ENCODE assay signal across 12 cellular contexts in genomic region chr3:142366434-142366833, GRCh38.
DNase-seq lines count a peak whose midpoint lies in the region; ATAC-seq lines count a peak whose summit lies in the region.
"Had no signal": no experiment of that assay in that cellular context is flagged by ENCODE, and none has a peak within 500 bp of the region (broad histone marks: within the 10 kb centered on the region; RNA-seq: fewer than 3 reads in every experiment).

No MANE protein-coding gene starts in this region.

- no peaks in the 10 kb centered on the region for H3K9me2 ChIP-seq in Karpas-422 (replicated peaks; ENCODE audit: insufficient read depth, low read length)

- H4K20me1 ChIP-seq in Karpas-422 (ENCODE audit: insufficient read depth, low read depth, low read length) = no peaks in the 10 kb centered on the region

- H3K27me3 ChIP-seq in Karpas-422 (ENCODE audit: low read length) = no peaks in the 10 kb centered on the region

- H3K4me3 ChIP-seq in Karpas-422 (ENCODE audit: low read length) = no peak overlapping the region

- H3K9me3 ChIP-seq in Karpas-422 (ENCODE audit: low read length) = no peaks in the 10 kb centered on the region

- ATAC-seq in HG03342 (IDR thresholded peaks at IDR 0.05; ENCODE audit: unreplicated experiment) (no peak), GM18520 (IDR thresholded peaks at IDR 0.05; ENCODE audit: unreplicated experiment) (no peak), esophagus mucosa (no peak)

- peak; percentile 2 for DNase-seq in EL
- peak; percentile 70 for DNase-seq in Karpas-422
- peak; percentile 25 for DNase-seq in SKM-1 treated with dmso at 0.1 percent for 144 hours (lab: John Stamatoyannopoulos, UW; ENCODE audit: unreplicated experiment)
- DNase-seq in iPS-NIHi7 (ENCODE audit: extremely low spot score) = peak; percentile 13
- DNase-seq in activated CD8-positive, alpha-beta memory T cell treated with anti-CD3 and anti-CD28 coated beads, Interleukin-2, amount 50 U/mL, for 4 hours = no peak
- DNase-seq: activated naive CD4-positive, alpha-beta T cell; foreskin melanocyte; GOT3; naive B cell had no signal

- H3K36me3 ChIP-seq in Karpas-422 (ENCODE audit: insufficient read depth, low read length) = peaks cover 6% of the 10 kb centered on the region; the same call in 1 of the 2 replicates

- no peak overlapping the region for H3K4me2 ChIP-seq in Karpas-422 (ENCODE audit: low read depth, low read length, poor library complexity, severe bottlenecking)

- no peak overlapping the region for H3K27ac ChIP-seq in Karpas-422 (ENCODE audit: low read length)

- no peak overlapping the region for H2AFZ ChIP-seq in Karpas-422 (ENCODE audit: low read length)

- no peaks in the 10 kb centered on the region for H3K4me1 ChIP-seq in Karpas-422 (ENCODE audit: low read length)

- no peaks in the 10 kb centered on the region for H3K79me2 ChIP-seq in Karpas-422 (ENCODE audit: low read length)

- H3K9ac ChIP-seq in Karpas-422 (ENCODE audit: low read length) = no peak overlapping the region
